ENCODE assay signal across 1 cellular context in genomic region chr4:145155268-145155870, GRCh38.
A peak's percentile ranks its signal among the peaks of the same experiment; 100 is the strongest.
TF ChIP-seq lines count a peak whose summit lies in the region.

No MANE protein-coding gene starts in this region.

TF ChIP-seq in HepG2, 621 proteins besides CTCF, POLR2A, EP300 and RAD21:
- no peak for TF ChIP-seq CHD4 (IDR thresholded peaks at IDR 0.05; ENCODE audit: borderline replicate concordance, low read length)
- no peak for TF ChIP-seq ZNF567 (CRISPR knock-in tag; IDR thresholded peaks at IDR 0.05; ENCODE audit: borderline replicate concordance)
- TF ChIP-seq, protein P1, sequence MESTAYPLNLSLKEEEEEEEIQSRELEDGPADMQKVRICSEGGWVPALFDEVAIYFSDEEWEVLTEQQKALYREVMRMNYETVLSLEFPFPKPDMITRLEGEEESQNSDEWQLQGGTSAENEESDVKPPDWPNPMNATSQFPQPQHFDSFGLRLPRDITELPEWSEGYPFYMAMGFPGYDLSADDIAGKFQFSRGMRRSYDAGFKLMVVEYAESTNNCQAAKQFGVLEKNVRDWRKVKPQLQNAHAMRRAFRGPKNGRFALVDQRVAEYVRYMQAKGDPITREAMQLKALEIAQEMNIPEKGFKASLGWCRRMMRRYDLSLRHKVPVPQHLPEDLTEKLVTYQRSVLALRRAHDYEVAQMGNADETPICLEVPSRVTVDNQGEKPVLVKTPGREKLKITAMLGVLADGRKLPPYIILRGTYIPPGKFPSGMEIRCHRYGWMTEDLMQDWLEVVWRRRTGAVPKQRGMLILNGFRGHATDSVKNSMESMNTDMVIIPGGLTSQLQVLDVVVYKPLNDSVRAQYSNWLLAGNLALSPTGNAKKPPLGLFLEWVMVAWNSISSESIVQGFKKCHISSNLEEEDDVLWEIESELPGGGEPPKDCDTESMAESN (CRISPR knock-in tag; conservative IDR thresholded peaks at IDR 0.05), result no peak
- no peak for TF ChIP-seq ZBTB34 (CRISPR knock-in tag; IDR thresholded peaks at IDR 0.05)
- TF ChIP-seq ZNF839 (CRISPR knock-in tag; IDR thresholded peaks at IDR 0.05; ENCODE audit: borderline replicate concordance), result no peak
- TF ChIP-seq MAFF (IDR thresholded peaks at IDR 0.05; ENCODE audit: low read depth, low read length), result peak; percentile 74
- TF ChIP-seq ERF (CRISPR knock-in tag; IDR thresholded peaks at IDR 0.05), result no peak
- TF ChIP-seq IKZF4 (CRISPR knock-in tag; IDR thresholded peaks at IDR 0.05; ENCODE audit: borderline replicate concordance, low read depth, not compliant biosample characterization), result no peak
- no peak for TF ChIP-seq PAWR (CRISPR knock-in tag; IDR thresholded peaks at IDR 0.05; ENCODE audit: borderline replicate concordance)
- no peak for TF ChIP-seq ATRX (CRISPR knock-in tag; IDR thresholded peaks at IDR 0.05; ENCODE audit: borderline replicate concordance)
- TF ChIP-seq IRF1 (CRISPR knock-in tag; IDR thresholded peaks at IDR 0.05; ENCODE audit: low read depth), result no peak
- TF ChIP-seq, protein P2, sequence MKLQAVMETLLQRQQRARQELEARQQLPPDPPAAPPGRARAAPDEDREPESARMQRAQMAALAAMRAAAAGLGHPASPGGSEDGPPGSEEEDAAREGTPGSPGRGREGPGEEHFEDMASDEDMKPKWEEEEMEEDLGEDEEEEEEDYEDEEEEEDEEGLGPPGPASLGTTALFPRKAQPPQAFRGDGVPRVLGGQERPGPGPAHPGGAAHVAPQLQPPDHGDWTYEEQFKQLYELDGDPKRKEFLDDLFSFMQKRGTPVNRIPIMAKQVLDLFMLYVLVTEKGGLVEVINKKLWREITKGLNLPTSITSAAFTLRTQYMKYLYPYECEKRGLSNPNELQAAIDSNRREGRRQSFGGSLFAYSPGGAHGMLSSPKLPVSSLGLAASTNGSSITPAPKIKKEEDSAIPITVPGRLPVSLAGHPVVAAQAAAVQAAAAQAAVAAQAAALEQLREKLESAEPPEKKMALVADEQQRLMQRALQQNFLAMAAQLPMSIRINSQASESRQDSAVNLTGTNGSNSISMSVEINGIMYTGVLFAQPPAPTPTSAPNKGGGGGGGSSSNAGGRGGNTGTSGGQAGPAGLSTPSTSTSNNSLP (IDR thresholded peaks at IDR 0.05; ENCODE audit: low read depth, low read length), result no peak
- no peak for TF ChIP-seq GATAD2A (CRISPR knock-in tag; IDR thresholded peaks at IDR 0.05)
- TF ChIP-seq HOXA3 (CRISPR knock-in tag; IDR thresholded peaks at IDR 0.05), result no peak
- peak; percentile 68 to 86; a peak in 3 of 4 replicates for TF ChIP-seq MAFK (conservative IDR thresholded peaks at IDR 0.05 in 1 of 2, IDR thresholded peaks at IDR 0.05 in 1 of 2; ENCODE audit: low read length in 2 of 2)
